8 cellular contexts compared by ENCODE assay signal in the genomic region with DNA sequence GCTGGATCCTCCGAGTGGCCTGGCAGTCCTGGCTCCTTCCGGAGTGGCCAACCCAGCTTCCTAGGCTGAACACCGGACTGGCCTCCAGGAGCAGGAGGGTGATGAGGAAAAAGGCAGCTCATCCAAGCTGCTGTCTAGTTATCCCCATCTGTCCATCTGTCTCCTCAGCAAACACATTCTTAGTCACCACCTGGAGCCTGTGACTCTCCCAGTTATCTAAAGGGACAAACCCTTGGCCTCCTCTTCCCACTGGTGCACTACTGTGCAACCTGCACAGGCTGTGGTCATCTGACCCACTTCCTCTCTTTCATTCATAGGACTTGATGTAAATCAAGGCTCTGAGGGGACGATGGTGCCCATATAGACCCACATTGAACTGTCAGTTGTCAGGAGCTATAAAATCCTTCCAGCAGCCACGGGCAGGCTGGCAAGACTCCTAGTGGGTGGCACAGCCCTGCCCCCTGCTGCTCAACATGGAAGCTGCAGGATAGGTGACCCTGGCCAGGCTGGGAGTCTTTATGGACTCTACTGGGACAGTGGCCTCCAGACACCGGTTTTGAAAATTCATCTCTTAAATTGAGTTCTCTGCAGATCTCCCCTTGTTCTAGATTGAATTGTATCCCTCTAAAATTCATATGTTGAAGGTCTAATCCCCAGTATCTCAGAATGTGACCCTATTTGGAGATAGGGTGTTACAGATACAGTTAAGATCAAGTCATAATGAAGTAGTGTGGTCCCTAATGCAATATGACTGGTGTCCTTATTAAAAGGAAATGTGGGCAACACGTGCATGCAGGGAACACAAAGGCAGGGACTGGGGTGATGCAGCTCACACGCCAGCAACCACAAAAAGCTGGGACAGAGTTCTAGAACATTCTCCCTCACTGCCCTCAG. TPM values are rescaled to one million over a fixed set of nuclear protein-coding genes. Genes with fewer than 3 reads are reported as not detected.
DNase-seq lines count a peak whose midpoint lies in the region; ATAC-seq and TF ChIP-seq lines count a peak whose summit lies in the region.

No MANE protein-coding gene starts in this region.

- DNase-seq in DMS 273 (lab: John Stamatoyannopoulos, UW; ENCODE audit: unreplicated experiment) (peak; percentile 91), LoVo (ENCODE audit: low spot score) (peak; percentile 60), SHP77 treated with DMSO at 0.1 percent for 48 hours (lab: John Stamatoyannopoulos, UW) (peak; percentile 64), foreskin melanocyte (peak; percentile 56), ovary (peak; percentile 30 to 72 (median 49)), tibial nerve (ENCODE audit: low spot score in 2 of 2) (peak; percentile 36 to 62)
- DNase-seq in activated effector memory CD4-positive, alpha-beta T cell treated with anti-CD3 and anti-CD28 coated beads, Interleukin-2, amount 50 U/mL, for 16 hours: peak; percentile 93

- TF ChIP-seq EP300 in ovary (IDR thresholded peaks at IDR 0.05): no peak
- TF ChIP-seq EP300 in tibial nerve (IDR thresholded peaks at IDR 0.05): no peak

- no peak overlapping the region for H3K4me3 ChIP-seq in ovary
- no peak overlapping the region for H3K4me3 ChIP-seq in tibial nerve

- WGBS in ovary, 3 donors: 45 to 47% (median 46%) methylated on average over 8 of the region's 8 CpGs
- WGBS in tibial nerve, 2 donors: 49 to 52% methylated on average over 8 of the region's 8 CpGs

- H3K27me3 ChIP-seq in ovary: no peaks in the 10 kb centered on the region
- no peaks in the 10 kb centered on the region for H3K27me3 ChIP-seq in tibial nerve

- TF ChIP-seq POLR2A in ovary (IDR thresholded peaks at IDR 0.05) (no peak), tibial nerve (IDR thresholded peaks at IDR 0.05) (no peak)

- H3K9me3 ChIP-seq in ovary: no peaks in the 10 kb centered on the region
- H3K9me3 ChIP-seq in tibial nerve: peaks cover 0 to 7% (median 3%) of the 10 kb centered on the region in 4 donors

- H3K27ac ChIP-seq in ovary (no peak overlapping the region), tibial nerve (no peak overlapping the region)

- intact Hi-C loops in ovary (cut with DNase I): loop anchor here in 1 of 4 donors (5.0 to 10.0 kb wide), 3 partner anchors 42 to 180 kb away; a partner anchor contains a TSS

- TF ChIP-seq CTCF in ovary (IDR thresholded peaks at IDR 0.05): peak; percentile 29 to 34 (median 33)
- peak; percentile 75 to 91 (median 83) for TF ChIP-seq CTCF in tibial nerve (IDR thresholded peaks at IDR 0.05)

- ATAC-seq in GM21717 (IDR thresholded peaks at IDR 0.05; ENCODE audit: unreplicated experiment): peak; percentile 72

- H3K36me3 ChIP-seq in ovary (no peaks in the 10 kb centered on the region), tibial nerve (no peaks in the 10 kb centered on the region)

- H3K4me1 ChIP-seq in ovary (ENCODE audit: insufficient read depth) (no peaks in the 10 kb centered on the region), tibial nerve (no peaks in the 10 kb centered on the region)

RNA-seq across cellular contexts. Expression of a gene that starts 29.3 kb away (rescaled TPM):
- 100 to 1,000 TPM in 1 of 7 donors, 10 to 100 TPM in 2, 1 to 10 TPM in 4; 1.4 to 111 (median 3.6) TPM for total RNA-seq in ovary
- 1 to 10 TPM in 1 of 2 donors, under 1 TPM in 1; 0.52 to 2.0 TPM for polyA plus RNA-seq in ovary
- 10 to 100 TPM; 14.0 to 21.1 (median 15.6) TPM for total RNA-seq in tibial nerve

RNA-seq across cellular contexts. Expression of a gene that starts 34.1 kb away (rescaled TPM):
- total RNA-seq in ovary (10 to 100 TPM; 40.3 to 90.9 (median 80.4) TPM), tibial nerve (100 to 1,000 TPM in 1 of 4 donors, 10 to 100 TPM in 3; 77.3 to 111 (median 85.0) TPM)
- 10 to 100 TPM; 32.7 to 73.8 TPM for polyA plus RNA-seq in ovary

RNA-seq across cellular contexts. Expression of a gene that starts 36.2 kb away (rescaled TPM):
- total RNA-seq in ovary (1 to 10 TPM in 1 of 7 donors, under 1 TPM in 3, not detected in 3; 0.15 to 1.7 (median 0.56) TPM), tibial nerve (under 1 TPM in 1 of 4 donors, not detected in 3; 0.60 TPM)
- polyA plus RNA-seq in ovary: under 1 TPM in 1 of 2 donors, not detected in 1; 0.67 TPM

RNA-seq across cellular contexts. Expression of a gene that starts 58.1 kb away (rescaled TPM):
- 1 to 10 TPM in 4 of 7 donors, under 1 TPM in 3; 0.48 to 1.6 (median 1.0) TPM for total RNA-seq in ovary
- 1 to 10 TPM in 1 of 2 donors, under 1 TPM in 1; 0.90 to 1.8 TPM for polyA plus RNA-seq in ovary
- total RNA-seq in tibial nerve: 1 to 10 TPM; 2.1 to 5.0 (median 4.7) TPM
